In the genomic region with DNA sequence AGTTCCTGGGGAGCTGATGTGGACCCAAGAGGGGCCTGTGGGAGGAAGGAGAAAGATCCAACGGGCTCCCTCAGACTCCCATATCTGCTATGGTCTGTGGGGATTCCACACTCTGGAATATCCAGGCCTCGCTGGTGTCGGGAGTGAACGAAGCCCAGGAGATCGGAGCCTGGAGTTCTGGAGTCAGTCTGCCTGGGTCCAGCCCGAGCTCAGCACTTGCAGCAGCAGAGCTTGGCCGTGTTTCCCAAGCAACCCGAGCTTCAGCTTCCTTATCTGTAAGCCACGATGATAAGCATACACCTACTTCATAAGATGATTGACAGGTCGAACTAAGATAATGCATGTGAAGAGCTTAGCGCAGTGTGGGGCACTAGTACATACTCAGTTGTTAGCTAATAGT, we compare ENCODE assay signal across 24 cellular contexts.
"Had no signal": no experiment of that assay in that cellular context is flagged by ENCODE, and none has a peak within 500 bp of the region (broad histone marks: within the 10 kb centered on the region; RNA-seq: fewer than 3 reads in every experiment).

No MANE protein-coding gene starts in this region.

- H3K36me3 ChIP-seq: left lung, prostate gland, right lobe of liver, upper lobe of right lung had no signal

- H3K27me3 ChIP-seq: body of pancreas, left lung, right lobe of liver, testis, upper lobe of right lung had no signal

- FAIRE-seq: colon, keratinocyte, TTC549 had no signal

- DNase-seq: activated CD4-positive, alpha-beta T cell treated with anti-CD3 and anti-CD28 coated beads, Interleukin-2, amount 10 ng/mL, durations not matched to agents 24 days and 14 days; activated CD4-positive, CD25-positive, alpha-beta regulatory T cell; activated CD8-positive, alpha-beta T cell treated with anti-CD3 and anti-CD28 coated beads for 36 hours; activated naive CD4-positive, alpha-beta T cell; activated naive CD8-positive, alpha-beta T cell treated with anti-CD3 and anti-CD28 coated beads for 36 hours; activated T-cell treated with anti-CD3 and anti-CD28 coated beads, Interleukin-2, amount 50 U/mL, for 1 hour; body of pancreas; central memory CD4-positive, alpha-beta T cell; endodermal cell; foreskin fibroblast; hypothalamus; naive thymus-derived CD4-positive, alpha-beta T cell; right lobe of liver; stimulated activated CD4-positive, alpha-beta T cell treated with anti-CD3 and anti-CD28 coated beads, Interleukin-4, amount 100 ng/mL, for 1 hour; testis; upper lobe of right lung had no signal

- H3K4me1 ChIP-seq: body of pancreas, right lobe of liver had no signal

- H3K9me3 ChIP-seq: body of pancreas, left lung, prostate gland, right lobe of liver, testis, upper lobe of right lung had no signal

- H3K27ac ChIP-seq: body of pancreas, epithelial cell of prostate, left lung, prostate gland, right lobe of liver, testis, upper lobe of right lung had no signal

- H3K4me3 ChIP-seq: body of pancreas, left lung, prostate gland, right lobe of liver, smooth muscle cell, testis, upper lobe of right lung had no signal

- ATAC-seq: activated CD8-positive, alpha-beta T cell treated with anti-CD3 and anti-CD28 coated beads for 36 hours; activated T-helper 17 cell treated with anti-CD3 and anti-CD28 coated beads, Interleukin-2, amount 50 U/mL, for 72 hours; body of pancreas; left lung; naive thymus-derived CD4-positive, alpha-beta T cell; right lobe of liver; upper lobe of right lung had no signal
